Comparison of ENCODE assay signal across 9 cellular contexts in the genomic region with DNA sequence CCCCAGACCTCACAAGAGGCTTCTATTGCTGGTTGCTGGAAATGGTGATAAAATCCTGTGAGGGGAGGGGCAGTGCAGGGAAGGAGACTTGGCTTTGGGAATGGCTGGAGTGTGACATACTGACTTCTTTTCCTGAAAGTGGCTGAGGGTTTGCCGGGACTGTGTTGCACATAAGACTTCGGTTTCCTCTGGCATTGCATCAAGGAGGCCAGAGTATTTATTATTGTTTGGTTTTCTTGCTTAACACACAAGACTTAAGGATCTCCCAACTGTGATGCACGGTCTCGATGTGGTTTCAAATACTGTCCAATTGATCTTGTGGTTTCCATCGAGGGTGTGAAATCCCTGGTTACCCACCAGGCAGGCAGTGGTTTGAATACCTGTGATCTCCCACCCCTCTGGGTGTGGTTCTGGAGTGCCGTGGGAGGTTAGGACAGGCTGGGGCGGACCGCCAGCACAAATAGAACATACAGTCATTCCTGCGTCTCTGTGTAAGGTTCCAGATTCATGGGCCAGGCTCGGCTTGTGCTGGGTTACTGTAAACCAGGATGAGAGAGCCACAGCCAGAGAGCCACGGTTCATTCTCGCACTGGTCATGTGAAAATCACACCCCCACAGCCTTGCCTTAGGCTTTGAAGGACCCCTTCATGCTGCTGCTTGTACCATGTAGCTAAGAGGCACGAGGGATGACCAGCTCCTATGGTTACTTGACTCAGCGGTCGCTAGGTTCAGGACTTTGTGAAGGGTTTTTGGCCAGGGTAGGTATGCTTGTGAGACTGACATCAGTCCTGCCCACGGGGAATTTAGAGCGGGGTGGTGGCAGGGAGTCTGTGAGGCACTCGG. TPM values are rescaled to one million over a fixed set of nuclear protein-coding genes. Genes with fewer than 3 reads are reported as not detected.
DNase-seq lines count a peak whose midpoint lies in the region; ATAC-seq and TF ChIP-seq lines count a peak whose summit lies in the region.
"Had no signal": no experiment of that assay in that cellular context is flagged by ENCODE, and none has a peak within 500 bp of the region (broad histone marks: within the 10 kb centered on the region; RNA-seq: fewer than 3 reads in every experiment).

No MANE protein-coding gene starts in this region.

- H3K9me3 ChIP-seq in BLaER1 treated with 17β-estradiol and CSF1 and Interleukin-3, amounts not matched to agents 10 nM and 100 nM (replicated peaks in 1 of 11): peaks cover 0 to 9% (median 0%) of the 10 kb centered on the region in 11 experiments; a peak in 3 of 22 replicates
- H3K9me3 ChIP-seq in trophoblast cell (ENCODE audit: insufficient read depth, low read depth, low read length) (no peaks in the 10 kb centered on the region), H9 (ENCODE audit: control insufficient read depth, low read depth, low read length) (no peaks in the 10 kb centered on the region)

- H4K20me1 ChIP-seq in BLaER1 treated with 17β-estradiol and CSF1 and Interleukin-3, amounts not matched to agents 10 nM and 100 nM: peaks cover 0 to 54% (median 11%) of the 10 kb centered on the region in 11 experiments; a peak in 7 of 22 replicates
- no peaks in the 10 kb centered on the region for H4K20me1 ChIP-seq in H9 (ENCODE audit: control insufficient read depth, insufficient read depth, insufficient read length)

- DNase-seq in activated T-helper 1 cell treated with anti-CD3 and anti-CD28 coated beads, Interleukin-12 subunit alpha, Interleukin-12 subunit beta, Interleukin-2, Interleukin-4 antibody, amounts not matched to agents 30 ng/mL and 10 ng/mL and 1 ng/mL, durations not matched to agents 14 hours and 24 hours and 36 hours (ENCODE audit: low spot score): no peak
- DNase-seq in glomerular visceral epithelial cell (ENCODE audit: extremely low spot score) (peak; percentile 71), trophoblast cell (no peak), H9 (no peak)
- no peak for DNase-seq in effector CD4-positive, alpha-beta T cell
- DNase-seq: OCI-M1 had no signal

- H2AFZ ChIP-seq in trophoblast cell (ENCODE audit: insufficient read depth, low read length, poor library complexity) (no peak overlapping the region), H9 (ENCODE audit: low read length) (no peak overlapping the region)

- no peak overlapping the region for H4K5ac ChIP-seq in H9 (ENCODE audit: insufficient read length, low read depth, low read length)

- H3K4me3 ChIP-seq in BLaER1 treated with 17β-estradiol and CSF1 and Interleukin-3, amounts not matched to agents 10 nM and 100 nM: no peak overlapping the region
- no peak overlapping the region for H3K4me3 ChIP-seq in trophoblast cell (ENCODE audit: low read depth, low read length)

- peak overlapping the region; percentile 71 for H2AK5ac ChIP-seq in trophoblast cell (ENCODE audit: low read length)
- H2AK5ac ChIP-seq in H9 (ENCODE audit: insufficient read length, low read length): no peak overlapping the region

- H3K18ac ChIP-seq in trophoblast cell (ENCODE audit: low read length) (peak overlapping the region; percentile 54), H9 (ENCODE audit: insufficient read length, low read depth, low read length) (no peak overlapping the region)

- no peak for ATAC-seq in HG03565 (IDR thresholded peaks at IDR 0.05; ENCODE audit: unreplicated experiment)
- ATAC-seq in GM19351 (IDR thresholded peaks at IDR 0.05; ENCODE audit: unreplicated experiment): no peak

- H4K12ac ChIP-seq in trophoblast cell (ENCODE audit: low read depth, low read length): no peak overlapping the region

- H3K9me3 Mint-ChIP-seq in activated T-helper 1 cell treated with anti-CD3 and anti-CD28 coated beads, Interleukin-12 subunit alpha, Interleukin-12 subunit beta, Interleukin-2, Interleukin-4 antibody, amounts not matched to agents 30 ng/mL and 10 ng/mL and 1 ng/mL, durations not matched to agents 14 hours and 24 hours and 36 hours: no peaks in the 10 kb centered on the region
- H3K9me3 Mint-ChIP-seq in H9: no peaks in the 10 kb centered on the region

- H3K23ac ChIP-seq in trophoblast cell (ENCODE audit: low read length): no peak overlapping the region
- H3K23ac ChIP-seq in H9 (ENCODE audit: insufficient read length, low read depth, low read length): no peak overlapping the region

- H4K8ac ChIP-seq in trophoblast cell (ENCODE audit: low read depth, low read length) (peak overlapping the region; percentile 45), H9 (replicated peaks; ENCODE audit: insufficient read length, low read depth, low read length) (no peak overlapping the region)

- peak overlapping the region in 3 of 11 experiments; percentile 14 to 45 (median 32); a peak in 3 of 22 replicates for H3K9ac ChIP-seq in BLaER1 treated with 17β-estradiol and CSF1 and Interleukin-3, amounts not matched to agents 10 nM and 100 nM
- H3K9ac ChIP-seq in trophoblast cell (ENCODE audit: low read length) (no peak overlapping the region), H9 (ENCODE audit: extremely low read depth, insufficient read length, low read length) (no peak overlapping the region)

- no peak overlapping the region for H3T11ph ChIP-seq in H9 (ENCODE audit: low read length)

- H3K79me1 ChIP-seq in trophoblast cell (ENCODE audit: low read length): peaks cover 25% of the 10 kb centered on the region
- H3K79me1 ChIP-seq in H9 (ENCODE audit: insufficient read depth, low read depth, low read length, poor library complexity, severe bottlenecking): no peaks in the 10 kb centered on the region

- peak overlapping the region in 7 of 11 experiments; percentile 17 to 87 (median 30); a peak in 9 of 22 replicates for H3K27ac ChIP-seq in BLaER1 treated with 17β-estradiol and CSF1 and Interleukin-3, amounts not matched to agents 10 nM and 100 nM
- H3K27ac ChIP-seq in trophoblast cell (ENCODE audit: low read depth, low read length): peak overlapping the region; percentile 29
- no peak overlapping the region for H3K27ac ChIP-seq in H9 (ENCODE audit: insufficient read length, low read depth, low read length)

- intact Hi-C loops in activated T-helper 1 cell treated with anti-CD3 and anti-CD28 coated beads, Interleukin-12 subunit alpha, Interleukin-12 subunit beta, Interleukin-2, Interleukin-4 antibody, amounts not matched to agents 30 ng/mL and 10 ng/mL and 1 ng/mL, durations not matched to agents 14 hours and 24 hours and 36 hours (cut with micrococcal nuclease): no loop called here

- H3K4me2 ChIP-seq in BLaER1 treated with 17β-estradiol and CSF1 and Interleukin-3, amounts not matched to agents 10 nM and 100 nM: peak overlapping the region in 7 of 11 experiments; percentile 10 to 97 (median 46); a peak in 13 of 22 replicates
- H3K4me2 ChIP-seq in trophoblast cell (ENCODE audit: low read length): peak overlapping the region; percentile 5
- H3K4me2 ChIP-seq in H9 (ENCODE audit: insufficient read depth, insufficient read length, low read length): no peak overlapping the region

- H3K14ac ChIP-seq in trophoblast cell (ENCODE audit: low read length): peak overlapping the region; percentile 69
- no peak overlapping the region for H3K14ac ChIP-seq in H9 (ENCODE audit: insufficient read depth, low read length)

- H3K4me3 Mint-ChIP-seq in activated T-helper 1 cell treated with anti-CD3 and anti-CD28 coated beads, Interleukin-12 subunit alpha, Interleukin-12 subunit beta, Interleukin-2, Interleukin-4 antibody, amounts not matched to agents 30 ng/mL and 10 ng/mL and 1 ng/mL, durations not matched to agents 14 hours and 24 hours and 36 hours: no peak overlapping the region
- H3K4me3 Mint-ChIP-seq in H9: no peak overlapping the region; a peak in 1 of 5 replicates

- no peak overlapping the region for H3K56ac ChIP-seq in H9 (ENCODE audit: insufficient read length, low read depth, low read length)

- H2BK120ac ChIP-seq in trophoblast cell (ENCODE audit: insufficient read depth, low read length, poor library complexity) (peak overlapping the region; percentile 45), H9 (ENCODE audit: low read depth, low read length, poor library complexity, severe bottlenecking) (no peak overlapping the region)

- peaks cover 19% of the 10 kb centered on the region for H3K79me2 ChIP-seq in trophoblast cell (ENCODE audit: control insufficient read depth, insufficient read depth, low read length, poor library complexity)
- no peaks in the 10 kb centered on the region for H3K79me2 ChIP-seq in H9 (ENCODE audit: insufficient read depth, low read length)

- no CpG with 5 or more reads among the region's 18 CpGs for WGBS in trophoblast cell (ENCODE audit: extremely low coverage, insufficient coverage, insufficient read length)
- WGBS in H9 (ENCODE audit: extremely low coverage, insufficient read length, low lambda C conversion rate): no CpG with 5 or more reads among the region's 18 CpGs

- H3K4ac ChIP-seq in trophoblast cell (ENCODE audit: low read depth, low read length): no peak overlapping the region
- no peak overlapping the region for H3K4ac ChIP-seq in H9 (ENCODE audit: low read depth, low read length)

- peaks cover 14 to 37% (median 25%) of the 10 kb centered on the region in 11 experiments; a peak in 18 of 22 replicates for H3K36me3 ChIP-seq in BLaER1 treated with 17β-estradiol and CSF1 and Interleukin-3, amounts not matched to agents 10 nM and 100 nM
- H3K36me3 ChIP-seq in trophoblast cell (ENCODE audit: control insufficient read depth in 1 of 2, insufficient read depth in 2 of 2, low read length in 2 of 2): peaks cover 3 to 5% of the 10 kb centered on the region in 2 experiments

- TF ChIP-seq CTCF in H9 (conservative IDR thresholded peaks at IDR 0.05): no peak

- H2BK12ac ChIP-seq in trophoblast cell (ENCODE audit: low read length): peak overlapping the region; percentile 10
- H2BK12ac ChIP-seq in H9 (ENCODE audit: insufficient read length, low read depth, low read length): no peak overlapping the region

- peak overlapping the region; percentile 54 for H2BK5ac ChIP-seq in trophoblast cell (ENCODE audit: low read depth, low read length, poor library complexity)
- no peak overlapping the region for H2BK5ac ChIP-seq in H9 (ENCODE audit: insufficient read length, low read length)

- peaks cover 21% of the 10 kb centered on the region for H3K4me1 Mint-ChIP-seq in activated T-helper 1 cell treated with anti-CD3 and anti-CD28 coated beads, Interleukin-12 subunit alpha, Interleukin-12 subunit beta, Interleukin-2, Interleukin-4 antibody, amounts not matched to agents 30 ng/mL and 10 ng/mL and 1 ng/mL, durations not matched to agents 14 hours and 24 hours and 36 hours (ENCODE audit: low read depth)
- peaks cover 31 to 36% of the 10 kb centered on the region in 2 experiments for H3K4me1 Mint-ChIP-seq in H9

- H4K91ac ChIP-seq in trophoblast cell (ENCODE audit: low read depth, low read length): peak overlapping the region; percentile 61
- no peak overlapping the region for H4K91ac ChIP-seq in H9 (ENCODE audit: insufficient read length, low read depth, low read length)

- no peak overlapping the region for H2BK15ac ChIP-seq in H9 (ENCODE audit: low read depth, low read length)

- H3K4me1 ChIP-seq in BLaER1 treated with 17β-estradiol and CSF1 and Interleukin-3, amounts not matched to agents 10 nM and 100 nM: peaks cover 20 to 100% (median 64%) of the 10 kb centered on the region in 10 experiments
- H3K4me1 ChIP-seq in trophoblast cell (ENCODE audit: control insufficient read depth in 1 of 2, insufficient read depth in 2 of 2, low read length in 2 of 2) (peaks cover 32 to 48% of the 10 kb centered on the region in 2 experiments), H9 (ENCODE audit: insufficient read depth, low read length) (peaks cover 15% of the 10 kb centered on the region; the same call in 1 of the 2 replicates)

- peak overlapping the region; percentile 21 for H3K27ac Mint-ChIP-seq in activated T-helper 1 cell treated with anti-CD3 and anti-CD28 coated beads, Interleukin-12 subunit alpha, Interleukin-12 subunit beta, Interleukin-2, Interleukin-4 antibody, amounts not matched to agents 30 ng/mL and 10 ng/mL and 1 ng/mL, durations not matched to agents 14 hours and 24 hours and 36 hours
- no peak overlapping the region; a peak in 1 of 7 replicates for H3K27ac Mint-ChIP-seq in H9

- H2BK20ac ChIP-seq in H9 (ENCODE audit: low read depth, low read length, poor library complexity, severe bottlenecking): no peak overlapping the region

- H3K23me2 ChIP-seq in H9 (ENCODE audit: insufficient read length, low read depth, low read length, poor library complexity, severe bottlenecking): no peaks in the 10 kb centered on the region

- H3K27me3 Mint-ChIP-seq in activated T-helper 1 cell treated with anti-CD3 and anti-CD28 coated beads, Interleukin-12 subunit alpha, Interleukin-12 subunit beta, Interleukin-2, Interleukin-4 antibody, amounts not matched to agents 30 ng/mL and 10 ng/mL and 1 ng/mL, durations not matched to agents 14 hours and 24 hours and 36 hours (ENCODE audit: insufficient read depth): no peaks in the 10 kb centered on the region
- no peaks in the 10 kb centered on the region for H3K27me3 Mint-ChIP-seq in H9 (ENCODE audit: low read depth)

- no peaks in the 10 kb centered on the region for H3K27me3 ChIP-seq in BLaER1 treated with 17β-estradiol and CSF1 and Interleukin-3, amounts not matched to agents 10 nM and 100 nM
- H3K27me3 ChIP-seq in trophoblast cell (ENCODE audit: insufficient read depth, low read length) (no peaks in the 10 kb centered on the region), H9 (ENCODE audit: insufficient read depth, low read length) (no peaks in the 10 kb centered on the region)

- peaks cover 12% of the 10 kb centered on the region for H3K36me3 Mint-ChIP-seq in activated T-helper 1 cell treated with anti-CD3 and anti-CD28 coated beads, Interleukin-12 subunit alpha, Interleukin-12 subunit beta, Interleukin-2, Interleukin-4 antibody, amounts not matched to agents 30 ng/mL and 10 ng/mL and 1 ng/mL, durations not matched to agents 14 hours and 24 hours and 36 hours (ENCODE audit: low read depth)
- H3K36me3 Mint-ChIP-seq in H9 (ENCODE audit: insufficient read depth in 1 of 3, low read depth in 3 of 3): no peaks in the 10 kb centered on the region

RNA-seq across cellular contexts. Expression of a gene that starts 39.2 kb away (rescaled TPM):
- 19.4 and 20.0 TPM in 2 replicates for total RNA-seq in activated T-helper 1 cell treated with anti-CD3 and anti-CD28 coated beads, Interleukin-12 subunit alpha, Interleukin-12 subunit beta, Interleukin-2, Interleukin-4 antibody, amounts not matched to agents 30 ng/mL and 10 ng/mL and 1 ng/mL, durations not matched to agents 14 hours and 24 hours and 36 hours
- 65.4 and 67.3 TPM in 2 replicates for polyA plus RNA-seq in trophoblast cell (2013)
- total RNA-seq in H9 (2021): 23.8 and 24.5 TPM in 2 replicates

RNA-seq across cellular contexts. Expression of a gene that starts 54.3 kb away (rescaled TPM):
- not detected in 2 replicates for total RNA-seq in activated T-helper 1 cell treated with anti-CD3 and anti-CD28 coated beads, Interleukin-12 subunit alpha, Interleukin-12 subunit beta, Interleukin-2, Interleukin-4 antibody, amounts not matched to agents 30 ng/mL and 10 ng/mL and 1 ng/mL, durations not matched to agents 14 hours and 24 hours and 36 hours
- not detected in 2 replicates for polyA plus RNA-seq in trophoblast cell (2013)
- not detected in 2 replicates for total RNA-seq in H9 (2021)
